Comparison of ENCODE assay signal across 9 cellular contexts in genomic region chr4:53012738-53013137, GRCh38.
A peak's percentile ranks its signal among the peaks of the same experiment; 100 is the strongest.
DNase-seq lines count a peak whose midpoint lies in the region; ATAC-seq and TF ChIP-seq lines count a peak whose summit lies in the region.
"Had no signal": no experiment of that assay in that cellular context is flagged by ENCODE, and none has a peak within 500 bp of the region (broad histone marks: within the 10 kb centered on the region; RNA-seq: fewer than 3 reads in every experiment).

No MANE protein-coding gene starts in this region.

- H4K5ac ChIP-seq in H9 (ENCODE audit: insufficient read length, low read depth, low read length): no peak overlapping the region

- H3K27me3 Mint-ChIP-seq in H9 (ENCODE audit: low read depth): no peaks in the 10 kb centered on the region

- H4K91ac ChIP-seq in H9 (ENCODE audit: insufficient read length, low read depth, low read length): no peak overlapping the region

- H3K36me3 Mint-ChIP-seq in H9 (ENCODE audit: insufficient read depth in 1 of 3, low read depth in 3 of 3): peaks cover 0 to 1% (median 0%) of the 10 kb centered on the region in 3 experiments; a peak in 1 of 7 replicates

- H3K56ac ChIP-seq in H9 (ENCODE audit: insufficient read length, low read depth, low read length): no peak overlapping the region

- H3K4me1 ChIP-seq in DOHH2 (ENCODE audit: control insufficient read depth, low read length) (peaks cover 30% of the 10 kb centered on the region), H9 (ENCODE audit: insufficient read depth, low read length) (no peaks in the 10 kb centered on the region)

- H3K79me2 ChIP-seq in DOHH2 (ENCODE audit: control insufficient read depth, low read length): no peaks in the 10 kb centered on the region
- H3K79me2 ChIP-seq in H9 (ENCODE audit: insufficient read depth, low read length): no peaks in the 10 kb centered on the region

- H3K9me3 ChIP-seq in DOHH2 (ENCODE audit: control insufficient read depth, insufficient read depth, low read length) (peaks cover 1% of the 10 kb centered on the region; the same call in 1 of the 2 replicates), H9 (ENCODE audit: control insufficient read depth, low read depth, low read length) (no peaks in the 10 kb centered on the region)

- peak; percentile 80 for ATAC-seq in GM21390 (IDR thresholded peaks at IDR 0.05; ENCODE audit: unreplicated experiment)
- ATAC-seq: HCT116 had no signal

- H3K4me3 Mint-ChIP-seq in H9: no peak overlapping the region

- peak overlapping the region in 1 of 3 experiments; percentile 29; a peak in 1 of 7 replicates for H3K27ac Mint-ChIP-seq in H9

- no peaks in the 10 kb centered on the region for H3K9me2 ChIP-seq in DOHH2 (replicated peaks; ENCODE audit: control insufficient read depth, low read length)

- H3K79me1 ChIP-seq in H9 (ENCODE audit: insufficient read depth, low read depth, low read length, poor library complexity, severe bottlenecking): no peaks in the 10 kb centered on the region

- H3K27ac ChIP-seq in DOHH2 (ENCODE audit: low read depth, low read length) (no peak overlapping the region), H9 (ENCODE audit: insufficient read length, low read depth, low read length) (no peak overlapping the region)

- H3K23me2 ChIP-seq in H9 (ENCODE audit: insufficient read length, low read depth, low read length, poor library complexity, severe bottlenecking): no peaks in the 10 kb centered on the region

- no peak overlapping the region for H4K8ac ChIP-seq in H9 (replicated peaks; ENCODE audit: insufficient read length, low read depth, low read length)

- H3K4ac ChIP-seq in H9 (ENCODE audit: low read depth, low read length): no peak overlapping the region

- H2BK120ac ChIP-seq in H9 (ENCODE audit: low read depth, low read length, poor library complexity, severe bottlenecking): no peak overlapping the region

- no peak overlapping the region for H3K9ac ChIP-seq in H9 (ENCODE audit: extremely low read depth, insufficient read length, low read length)

- no peak overlapping the region for H2BK5ac ChIP-seq in H9 (ENCODE audit: insufficient read length, low read length)

- H3K23ac ChIP-seq in H9 (ENCODE audit: insufficient read length, low read depth, low read length): no peak overlapping the region

- H2BK15ac ChIP-seq in H9 (ENCODE audit: low read depth, low read length): no peak overlapping the region

- 0 out of 2 replicates have a peak, but pooled peaks cover 4% of the 10 kb centered on the region for H3F3A ChIP-seq in DOHH2 (ENCODE audit: control insufficient read depth, insufficient read depth)

- peak overlapping the region; percentile 31 for H3K4me2 ChIP-seq in DOHH2 (ENCODE audit: low read length)
- no peak overlapping the region for H3K4me2 ChIP-seq in H9 (ENCODE audit: insufficient read depth, insufficient read length, low read length)

- no CpG with 5 or more reads among the region's 1 CpG for WGBS in H9 (ENCODE audit: extremely low coverage, insufficient read length, low lambda C conversion rate)

- H4K20me1 ChIP-seq in DOHH2 (ENCODE audit: control insufficient read depth, insufficient read depth, low read depth, low read length) (no peaks in the 10 kb centered on the region), H9 (ENCODE audit: control insufficient read depth, insufficient read depth, insufficient read length) (no peaks in the 10 kb centered on the region)

- no peaks in the 10 kb centered on the region for H3K36me3 ChIP-seq in DOHH2 (ENCODE audit: control insufficient read depth, low read length)

- no peak overlapping the region for H3T11ph ChIP-seq in H9 (ENCODE audit: low read length)

- H2AFZ ChIP-seq in H9 (ENCODE audit: low read length): no peak overlapping the region

- H3K27me3 ChIP-seq in DOHH2 (ENCODE audit: control insufficient read depth, low read length) (no peaks in the 10 kb centered on the region), H9 (ENCODE audit: insufficient read depth, low read length) (no peaks in the 10 kb centered on the region)

- TF ChIP-seq CTCF in DOHH2 (IDR thresholded peaks at IDR 0.05; ENCODE audit: low read depth, low read length, poor library complexity, severe bottlenecking) (no peak), fibroblast of the aortic adventitia (IDR thresholded peaks at IDR 0.05; ENCODE audit: insufficient read depth, low read length) (no peak), H9 (conservative IDR thresholded peaks at IDR 0.05) (no peak)

- DNase-seq in MV-4-11 (lab: John Stamatoyannopoulos, UW): peak; percentile 69
- peak; percentile 56 for DNase-seq in fibroblast of the aortic adventitia (ENCODE audit: low read depth)
- DNase-seq in NCI-H345 (lab: John Stamatoyannopoulos, UW): no peak
- no peak for DNase-seq in NCI-H1092 treated with DMSO at 0.1 percent for 48 hours (lab: John Stamatoyannopoulos, UW)
- DNase-seq in NCI-H187 (lab: John Stamatoyannopoulos, UW): no peak
- DNase-seq in H9: no peak

- no peak overlapping the region for H2BK20ac ChIP-seq in H9 (ENCODE audit: low read depth, low read length, poor library complexity, severe bottlenecking)

- no peak overlapping the region for H3K14ac ChIP-seq in H9 (ENCODE audit: insufficient read depth, low read length)

- no peak overlapping the region for H2BK12ac ChIP-seq in H9 (ENCODE audit: insufficient read length, low read depth, low read length)

- H3K4me3 ChIP-seq in DOHH2 (ENCODE audit: low read length) (0 out of 2 replicates have a peak overlapping the region, but pooled peaks have one; percentile 2), fibroblast of the aortic adventitia (ENCODE audit: low read depth, low read length) (no peak overlapping the region)

- H3K4me1 Mint-ChIP-seq in H9: peaks cover 6 to 15% of the 10 kb centered on the region in 2 experiments; a peak in 2 of 4 replicates

- H3K9me3 Mint-ChIP-seq in H9: no peaks in the 10 kb centered on the region

- no peak overlapping the region for H2AK5ac ChIP-seq in H9 (ENCODE audit: insufficient read length, low read length)

- no peak overlapping the region for H3K18ac ChIP-seq in H9 (ENCODE audit: insufficient read length, low read depth, low read length)

Comparison
In these comparisons a context has a peak if more than half of its experiments do, and no peak if none do; other contexts are left out.
1. DNase-seq: peak in MV-4-11 (single experiment) and fibroblast of the aortic adventitia (single experiment); none in NCI-H345 (single experiment), NCI-H1092 treated with DMSO at 0.1 percent for 48 hours (single experiment), NCI-H187 (0 of 2) and H9 (single experiment).